8 cellular contexts compared by ENCODE assay signal in genomic region chr6:56953597-56954388, GRCh38. TPM values are rescaled to one million over a fixed set of nuclear protein-coding genes. Genes with fewer than 3 reads are reported as not detected.
DNase-seq lines count a peak whose midpoint lies in the region; ATAC-seq and TF ChIP-seq lines count a peak whose summit lies in the region.

No MANE protein-coding gene starts in this region.

- H3K36me3 Mint-ChIP-seq in HFFc6 (ENCODE audit: low read depth), result peaks cover 24% of the 10 kb centered on the region
- H3K36me3 Mint-ChIP-seq in activated CD8-positive, alpha-beta T cell treated with anti-CD3 and anti-CD28 coated beads for 36 hours (ENCODE audit: low read depth), result no peaks in the 10 kb centered on the region

- peak overlapping the region; percentile 99 for H3K4me3 Mint-ChIP-seq in HFFc6
- peak overlapping the region; percentile 81 for H3K4me3 Mint-ChIP-seq in activated CD8-positive, alpha-beta T cell treated with anti-CD3 and anti-CD28 coated beads for 36 hours

- ATAC-seq in activated CD8-positive, alpha-beta T cell treated with anti-CD3 and anti-CD28 coated beads for 36 hours, result no peak
- ATAC-seq in sciatic nerve, result peak; percentile 26

- intact Hi-C loops in activated CD8-positive, alpha-beta T cell treated with anti-CD3 and anti-CD28 coated beads for 36 hours (cut with micrococcal nuclease), result no loop called here
- intact Hi-C loops in head of caudate nucleus (cut with DNase I), result loop anchor here (2.0 kb wide), 2 partner anchors 51 to 363 kb away; partner anchors contain the start of gene PRIM2
- intact Hi-C loops in sciatic nerve (cut with DNase I), result no loop called here

- H3K27ac Mint-ChIP-seq in HFFc6, result peak overlapping the region; percentile 97
- no peak overlapping the region for H3K27ac Mint-ChIP-seq in activated CD8-positive, alpha-beta T cell treated with anti-CD3 and anti-CD28 coated beads for 36 hours

- POLR2A ChIA-PET in activated CD8-positive, alpha-beta T cell treated with anti-CD3 and anti-CD28 coated beads for 36 hours (lab: Charles Lee), result no interaction called here

- H3K9me3 Mint-ChIP-seq in HFFc6, result no peaks in the 10 kb centered on the region
- no peaks in the 10 kb centered on the region for H3K9me3 Mint-ChIP-seq in activated CD8-positive, alpha-beta T cell treated with anti-CD3 and anti-CD28 coated beads for 36 hours

- TF ChIP-seq CTCF in HFFc6 (IDR thresholded peaks at IDR 0.05), result no peak
- TF ChIP-seq CTCF in activated CD8-positive, alpha-beta T cell treated with anti-CD3 and anti-CD28 coated beads for 36 hours (IDR thresholded peaks at IDR 0.05), result no peak

- no peaks in the 10 kb centered on the region; the same call in 1 of the 2 replicates for H3K27me3 Mint-ChIP-seq in HFFc6 (ENCODE audit: insufficient read depth)
- H3K27me3 Mint-ChIP-seq in activated CD8-positive, alpha-beta T cell treated with anti-CD3 and anti-CD28 coated beads for 36 hours, result peaks cover 61% of the 10 kb centered on the region

- peaks cover 80% of the 10 kb centered on the region for H3K4me1 Mint-ChIP-seq in HFFc6 (ENCODE audit: low read depth)
- peaks cover 16% of the 10 kb centered on the region for H3K4me1 Mint-ChIP-seq in activated CD8-positive, alpha-beta T cell treated with anti-CD3 and anti-CD28 coated beads for 36 hours (ENCODE audit: low read depth)

- DNase-seq in DMS53 (lab: John Stamatoyannopoulos, UW) (peak; percentile 56), HFFc6 (no peak), head of caudate nucleus (peak in 25 of 42 donors; percentile 4 to 48 (median 18)), sciatic nerve (ENCODE audit: low spot score) (no peak), GDM1 (lab: John Stamatoyannopoulos, UW) (no peak), NCI-H510A (lab: John Stamatoyannopoulos, UW) (no peak)
- peak; percentile 20 for DNase-seq in activated CD8-positive, alpha-beta T cell treated with anti-CD3 and anti-CD28 coated beads for 36 hours
- no peak for DNase-seq in effector CD4-positive, alpha-beta T cell

- CTCF ChIA-PET in activated CD8-positive, alpha-beta T cell treated with anti-CD3 and anti-CD28 coated beads for 36 hours (lab: Charles Lee), result interaction anchor here (0.8 to 10.3 kb wide), 2 partner anchors 51 to 67 kb away, joined by 3 to 74 read pairs; no protein-coding TSS in a partner anchor

RNA-seq across cellular contexts. Expression of gene BEND6, which starts 1.1 kb away (rescaled TPM):
- 10 to 100 TPM in 3 of 6 experiments, 1 to 10 TPM in 3; 9.4 to 11.0 (median 10.0) TPM for total RNA-seq in HFFc6 (2021; fragmentation: NEBNext Ultra II Directional; extraction: Animal tissue kit (Norgen Biotek cat#: 25700))
- not detected for total RNA-seq in activated CD8-positive, alpha-beta T cell treated with anti-CD3 and anti-CD28 coated beads for 36 hours
- total RNA-seq in sciatic nerve, result 4.4 TPM

Comparison
In these comparisons a context has a peak if more than half of its experiments do, and no peak if none do; other contexts are left out.
1. DNase-seq: peak in DMS53 (single experiment), activated CD8-positive, alpha-beta T cell treated with anti-CD3 and anti-CD28 coated beads for 36 hours (single experiment) and head of caudate nucleus (25 of 42); none in HFFc6 (single experiment), sciatic nerve (single experiment), GDM1 (single experiment), effector CD4-positive, alpha-beta T cell (single experiment) and NCI-H510A (single experiment).